ENCODE assay signal across 1 cellular context in genomic region chr6:137229075-137229759, GRCh38.
TF ChIP-seq lines count a peak whose summit lies in the region.

No MANE protein-coding gene starts in this region.

TF ChIP-seq in GM12878, 131 proteins besides CTCF, POLR2A, EP300 and RAD21:
- TF ChIP-seq SMARCA5 (IDR thresholded peaks at IDR 0.05) (no peak), TCF12 (IDR thresholded peaks at IDR 0.05; ENCODE audit: low read depth, low read length) (peak; percentile 85), SMC3 (IDR thresholded peaks at IDR 0.05; ENCODE audit: borderline replicate concordance, low read length) (no peak), DPF2 (IDR thresholded peaks at IDR 0.05) (no peak), CEBPB (IDR thresholded peaks at IDR 0.05; ENCODE audit: borderline replicate concordance in 1 of 2, low read depth in 2 of 2, low read length in 2 of 2) (no peak), ZBED1 (IDR thresholded peaks at IDR 0.05; ENCODE audit: borderline replicate concordance) (no peak), POLR2AphosphoS2 (IDR thresholded peaks at IDR 0.05; ENCODE audit: low read depth, low read length) (no peak), TCF3 (IDR thresholded peaks at IDR 0.05; ENCODE audit: borderline replicate concordance, insufficient read depth, low read depth, low read length) (peak; percentile 73; the same call in 1 of the 2 replicates), YY1 (IDR thresholded peaks at IDR 0.05; ENCODE audit: low read depth, low read length) (0 out of 2 replicates have a peak, but pooled peaks have one; percentile 13), KDM1A (IDR thresholded peaks at IDR 0.05; ENCODE audit: borderline replicate concordance) (no peak), HDAC6 (IDR thresholded peaks at IDR 0.05; ENCODE audit: unreplicated experiment) (no peak), SIN3A (IDR thresholded peaks at IDR 0.05; ENCODE audit: low read depth, low read length) (no peak)
- TF ChIP-seq, protein P1, sequence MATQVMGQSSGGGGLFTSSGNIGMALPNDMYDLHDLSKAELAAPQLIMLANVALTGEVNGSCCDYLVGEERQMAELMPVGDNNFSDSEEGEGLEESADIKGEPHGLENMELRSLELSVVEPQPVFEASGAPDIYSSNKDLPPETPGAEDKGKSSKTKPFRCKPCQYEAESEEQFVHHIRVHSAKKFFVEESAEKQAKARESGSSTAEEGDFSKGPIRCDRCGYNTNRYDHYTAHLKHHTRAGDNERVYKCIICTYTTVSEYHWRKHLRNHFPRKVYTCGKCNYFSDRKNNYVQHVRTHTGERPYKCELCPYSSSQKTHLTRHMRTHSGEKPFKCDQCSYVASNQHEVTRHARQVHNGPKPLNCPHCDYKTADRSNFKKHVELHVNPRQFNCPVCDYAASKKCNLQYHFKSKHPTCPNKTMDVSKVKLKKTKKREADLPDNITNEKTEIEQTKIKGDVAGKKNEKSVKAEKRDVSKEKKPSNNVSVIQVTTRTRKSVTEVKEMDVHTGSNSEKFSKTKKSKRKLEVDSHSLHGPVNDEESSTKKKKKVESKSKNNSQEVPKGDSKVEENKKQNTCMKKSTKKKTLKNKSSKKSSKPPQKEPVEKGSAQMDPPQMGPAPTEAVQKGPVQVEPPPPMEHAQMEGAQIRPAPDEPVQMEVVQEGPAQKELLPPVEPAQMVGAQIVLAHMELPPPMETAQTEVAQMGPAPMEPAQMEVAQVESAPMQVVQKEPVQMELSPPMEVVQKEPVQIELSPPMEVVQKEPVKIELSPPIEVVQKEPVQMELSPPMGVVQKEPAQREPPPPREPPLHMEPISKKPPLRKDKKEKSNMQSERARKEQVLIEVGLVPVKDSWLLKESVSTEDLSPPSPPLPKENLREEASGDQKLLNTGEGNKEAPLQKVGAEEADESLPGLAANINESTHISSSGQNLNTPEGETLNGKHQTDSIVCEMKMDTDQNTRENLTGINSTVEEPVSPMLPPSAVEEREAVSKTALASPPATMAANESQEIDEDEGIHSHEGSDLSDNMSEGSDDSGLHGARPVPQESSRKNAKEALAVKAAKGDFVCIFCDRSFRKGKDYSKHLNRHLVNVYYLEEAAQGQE (IDR thresholded peaks at IDR 0.05; ENCODE audit: low read depth, low read length) = no peak
- TF ChIP-seq, protein P2, sequence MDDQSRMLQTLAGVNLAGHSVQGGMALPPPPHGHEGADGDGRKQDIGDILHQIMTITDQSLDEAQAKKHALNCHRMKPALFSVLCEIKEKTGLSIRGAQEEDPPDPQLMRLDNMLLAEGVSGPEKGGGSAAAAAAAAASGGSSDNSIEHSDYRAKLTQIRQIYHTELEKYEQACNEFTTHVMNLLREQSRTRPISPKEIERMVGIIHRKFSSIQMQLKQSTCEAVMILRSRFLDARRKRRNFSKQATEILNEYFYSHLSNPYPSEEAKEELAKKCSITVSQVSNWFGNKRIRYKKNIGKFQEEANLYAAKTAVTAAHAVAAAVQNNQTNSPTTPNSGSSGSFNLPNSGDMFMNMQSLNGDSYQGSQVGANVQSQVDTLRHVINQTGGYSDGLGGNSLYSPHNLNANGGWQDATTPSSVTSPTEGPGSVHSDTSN (IDR thresholded peaks at IDR 0.05; ENCODE audit: insufficient replicate concordance, low read depth, low read length) = no peak
TF ChIP-seq in GM12878: peak in this region for 3.
